16 cellular contexts compared by ENCODE assay signal in the genomic region with DNA sequence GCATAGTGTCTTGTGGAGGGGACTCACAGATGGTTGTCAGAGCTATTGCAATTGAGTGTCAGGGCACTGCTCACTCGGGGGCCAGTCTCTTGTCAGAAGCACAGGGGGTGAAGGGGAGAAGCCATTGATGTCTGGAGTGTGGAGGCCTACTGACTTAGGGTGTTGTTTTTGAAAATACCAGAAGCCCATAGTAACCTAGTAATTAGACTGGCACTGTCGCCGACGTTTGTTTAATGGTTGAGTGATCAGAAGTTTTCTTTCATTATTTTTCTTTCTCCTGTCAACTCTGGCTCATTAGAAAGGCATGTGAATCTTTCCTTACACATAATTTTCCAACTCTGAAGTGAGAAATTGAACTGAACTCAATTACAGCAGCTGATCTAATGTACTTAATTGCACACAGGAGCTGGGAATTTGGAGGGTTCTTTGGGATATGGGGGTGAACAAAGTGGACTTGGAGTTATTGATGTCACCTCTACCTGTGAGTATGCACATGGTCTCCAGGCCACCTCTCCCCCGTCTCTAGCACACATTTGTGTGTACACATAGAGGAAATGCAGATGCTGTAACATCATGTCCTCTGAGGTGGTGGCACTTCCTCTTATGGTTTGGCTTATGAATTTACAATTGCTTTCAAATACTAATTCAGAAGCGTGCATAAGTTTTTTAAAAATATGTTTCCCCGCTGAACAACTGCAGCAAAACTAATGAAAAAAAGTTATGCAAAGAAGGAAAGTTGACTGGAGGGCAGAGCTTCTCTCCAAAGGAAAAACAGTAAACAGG.
DNase-seq lines count a peak whose midpoint lies in the region; ATAC-seq, FAIRE-seq and TF ChIP-seq lines count a peak whose summit lies in the region.
"Had no signal": no experiment of that assay in that cellular context is flagged by ENCODE, and none has a peak within 500 bp of the region (broad histone marks: within the 10 kb centered on the region; RNA-seq: fewer than 3 reads in every experiment).

No MANE protein-coding gene starts in this region.

- in situ Hi-C loops in Caki2 (cut with HindIII; ENCODE audit: low pct_unique_long_range_greater_than_20kb, low sequenced_read_pairs) = no loop called here

- ATAC-seq in pancreas (no peak), GM21786 (IDR thresholded peaks at IDR 0.05; ENCODE audit: unreplicated experiment) (no peak)

- TF ChIP-seq CTCF in brain (conservative IDR thresholded peaks at IDR 0.05) (no peak), nephron (IDR thresholded peaks at IDR 0.05; ENCODE audit: unreplicated experiment in 3 of 3) (no peak), pancreas (IDR thresholded peaks at IDR 0.05) (no peak)

- no peaks in the 10 kb centered on the region for H3K4me1 ChIP-seq in pancreas

- 31 to 32% methylated on average over 7 of the region's 7 CpGs for WGBS in pancreas, 2 donors

- H3K27ac ChIP-seq in pancreas = no peak overlapping the region

- H3K27ac Mint-ChIP-seq in brain (peak overlapping the region in 4 of 5 experiments; percentile 11 to 73 (median 22)), nephron (peak overlapping the region in 2 of 3 experiments; percentile 2 to 13)
- H3K27ac Mint-ChIP-seq: CD14-positive monocyte had no signal

- intact Hi-C loops in pancreas (cut with DNase I) = no loop called here

- FAIRE-seq in RCC 7860 (lab: Jason Lieb, UNC) (no peak), pancreas (lab: Jason Lieb, UNC) (no peak)
- FAIRE-seq: GM19239 had no signal

- H3K4me3 ChIP-seq in pancreas = no peak overlapping the region
- H3K4me3 ChIP-seq: MG63 had no signal

- H3K9me3 Mint-ChIP-seq in brain (peaks cover 18 to 46% (median 20%) of the 10 kb centered on the region in 5 experiments), nephron (peaks cover 19% of the 10 kb centered on the region)

- H3K36me3 Mint-ChIP-seq in brain (peaks cover 3% of the 10 kb centered on the region), nephron (ENCODE audit: low read depth) (peaks cover 3% of the 10 kb centered on the region)
- H3K36me3 Mint-ChIP-seq: CD14-positive monocyte had no signal

- DNase-seq in Caki2 (ENCODE audit: low read depth) (peak; percentile 58), MV-4-11 (lab: John Stamatoyannopoulos, UW) (peak; percentile 66), RCC 7860 (ENCODE audit: low spot score) (no peak), pancreas (no peak)
- DNase-seq in stimulated activated naive CD4-positive, alpha-beta T cell (lab: John Stamatoyannopoulos, UW) = no peak
- DNase-seq: H9, MG63, NCI-H1436 treated with DMSO at 0.1 percent for 48 hours, NCI-H2029 treated with DMSO at 0.1 percent for 48 hours, NCI-H774, SIG-M5 had no signal

- H3K4me3 Mint-ChIP-seq in brain (peak overlapping the region in 1 of 5 experiments; percentile 20), nephron (no peak overlapping the region)
- H3K4me3 Mint-ChIP-seq: CD14-positive monocyte, H9 had no signal

- H3K4me1 Mint-ChIP-seq in brain (peaks cover 11% of the 10 kb centered on the region), nephron (no peaks in the 10 kb centered on the region)
- H3K4me1 Mint-ChIP-seq: CD14-positive monocyte had no signal

- no peaks in the 10 kb centered on the region for H3K27me3 ChIP-seq in pancreas
- H3K27me3 ChIP-seq: MG63 had no signal

- H3K27me3 Mint-ChIP-seq in brain = peaks cover 13% of the 10 kb centered on the region
- H3K27me3 Mint-ChIP-seq in nephron (ENCODE audit: low read depth) = peaks cover 45% of the 10 kb centered on the region

- H3K9me3 ChIP-seq in pancreas = no peaks in the 10 kb centered on the region
- H3K9me3 ChIP-seq: MG63 had no signal

- no peaks in the 10 kb centered on the region for H3K36me3 ChIP-seq in pancreas
- H3K36me3 ChIP-seq: MG63 had no signal

Comparison
In these comparisons a context has a peak if more than half of its experiments do, and no peak if none do; other contexts are left out.
1. DNase-seq: peak in Caki2 (single experiment) and MV-4-11 (single experiment); none in RCC 7860 (single experiment), pancreas (0 of 6) and stimulated activated naive CD4-positive, alpha-beta T cell (0 of 6).